ENCODE assay signal across 23 cellular contexts in the genomic region with DNA sequence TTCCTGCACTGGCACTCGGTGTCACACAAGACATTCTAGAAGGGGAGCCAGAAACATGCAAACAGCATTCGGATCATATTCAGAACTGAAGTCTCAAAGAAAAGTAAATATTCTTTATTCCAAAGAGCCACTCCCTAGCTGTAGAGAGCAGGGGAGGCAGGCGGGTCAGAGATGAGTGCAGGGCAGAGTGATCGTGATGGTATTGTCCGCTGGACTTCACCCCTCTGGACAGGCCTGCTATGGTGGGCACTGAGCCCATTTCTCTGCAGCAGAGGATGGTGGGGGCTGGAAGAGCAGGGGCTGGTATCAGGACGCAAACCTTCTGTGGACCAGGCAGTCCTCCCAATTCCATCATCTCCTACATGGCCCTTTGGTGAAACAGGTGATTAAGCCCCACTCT. TPM values are rescaled to one million over a fixed set of nuclear protein-coding genes. Genes with fewer than 3 reads are reported as not detected.
DNase-seq lines count a peak whose midpoint lies in the region; ATAC-seq and TF ChIP-seq lines count a peak whose summit lies in the region.
"Had no signal": no experiment of that assay in that cellular context is flagged by ENCODE, and none has a peak within 500 bp of the region (broad histone marks: within the 10 kb centered on the region; RNA-seq: fewer than 3 reads in every experiment).

No MANE protein-coding gene starts in this region.

- no peaks in the 10 kb centered on the region for H3K9me2 ChIP-seq in PC-3 (replicated peaks; ENCODE audit: low read length)

- 65 to 70% methylated on average over 5 to 6 of the region's 6 CpGs for WGBS in upper lobe of left lung, 2 donors
- 67 to 74% methylated on average over 6 of the region's 6 CpGs for WGBS in tibial nerve, 2 donors

- H3K9me3 ChIP-seq in neural progenitor cell (ENCODE audit: low read depth) = no peaks in the 10 kb centered on the region
- no peaks in the 10 kb centered on the region for H3K9me3 ChIP-seq in upper lobe of left lung
- H3K9me3 ChIP-seq in tibial nerve = no peaks in the 10 kb centered on the region
- no peaks in the 10 kb centered on the region for H3K9me3 ChIP-seq in PC-3 (ENCODE audit: low read length)
- H3K9me3 ChIP-seq: A549, BE2C, SJSA1 had no signal

- H3K9ac ChIP-seq in neural progenitor cell = no peak overlapping the region
- H3K9ac ChIP-seq in PC-3 (ENCODE audit: low read length) = no peak overlapping the region

- BruUV-seq in PC-3 (replicated peaks; lab: Mats Ljungman, UMichigan) = no TSS peak

- peaks cover 16% of the 10 kb centered on the region for H3K4me1 ChIP-seq in neural progenitor cell
- H3K4me1 ChIP-seq in upper lobe of left lung = peaks cover 37 to 71% (median 48%) of the 10 kb centered on the region in 4 donors
- peaks cover 0 to 42% (median 19%) of the 10 kb centered on the region in 4 donors for H3K4me1 ChIP-seq in tibial nerve
- peaks cover 48% of the 10 kb centered on the region for H3K4me1 ChIP-seq in PC-3 (ENCODE audit: insufficient read depth, low read length)
- H3K4me1 ChIP-seq: SJSA1 had no signal

- peaks cover 3% of the 10 kb centered on the region for H3F3A ChIP-seq in neural progenitor cell (ENCODE audit: low read depth)
- peaks cover 4% of the 10 kb centered on the region for H3F3A ChIP-seq in PC-3 (ENCODE audit: low read length, unreplicated experiment)

- no peak for ATAC-seq in activated T-helper 17 cell treated with anti-CD3 and anti-CD28 coated beads, Interleukin-2, amount 50 U/mL, for 72 hours (replicated peaks)
- peak; percentile 57 for ATAC-seq in left lobe of liver
- ATAC-seq in upper lobe of left lung (ENCODE audit: low FRiP score in 2 of 2) = no peak
- ATAC-seq in PC-3 = no peak
- ATAC-seq: A549, Right ventricle myocardium inferior had no signal

- no peaks in the 10 kb centered on the region for H3K9me3 Mint-ChIP-seq in activated T-helper 17 cell treated with anti-CD3 and anti-CD28 coated beads, Interleukin-2, amount 50 U/mL, for 72 hours
- H3K9me3 Mint-ChIP-seq in neural progenitor cell = no peaks in the 10 kb centered on the region
- H3K9me3 Mint-ChIP-seq: CD4-positive, alpha-beta T cell; H9; IgD-negative memory B cell had no signal

- H2AFZ ChIP-seq in neural progenitor cell (replicated peaks) = no peak overlapping the region
- H2AFZ ChIP-seq in PC-3 (ENCODE audit: low read length) = no peak overlapping the region

- H3K4me1 Mint-ChIP-seq in activated T-helper 17 cell treated with anti-CD3 and anti-CD28 coated beads, Interleukin-2, amount 50 U/mL, for 72 hours = peaks cover 9% of the 10 kb centered on the region
- peaks cover 65% of the 10 kb centered on the region for H3K4me1 Mint-ChIP-seq in neural progenitor cell

- TF ChIP-seq POLR2A in upper lobe of left lung (IDR thresholded peaks at IDR 0.05) (no peak), tibial nerve (IDR thresholded peaks at IDR 0.05) (no peak)

- CTCF ChIA-PET in PC-3 (lab: Charles Lee) = no interaction called here

- H3K27ac ChIP-seq in neural progenitor cell (no peak overlapping the region), upper lobe of left lung (peak overlapping the region in 3 of 4 donors; percentile 6 to 46 (median 14)), tibial nerve (no peak overlapping the region), PC-3 (ENCODE audit: low read length) (no peak overlapping the region)
- H3K27ac ChIP-seq: SJSA1 had no signal

- H3K27me3 ChIP-seq in neural progenitor cell = no peaks in the 10 kb centered on the region
- no peaks in the 10 kb centered on the region for H3K27me3 ChIP-seq in upper lobe of left lung
- H3K27me3 ChIP-seq in tibial nerve = no peaks in the 10 kb centered on the region
- no peaks in the 10 kb centered on the region for H3K27me3 ChIP-seq in PC-3 (ENCODE audit: low read length)
- H3K27me3 ChIP-seq: BE2C, SJSA1 had no signal

- H3K36me3 Mint-ChIP-seq in activated T-helper 17 cell treated with anti-CD3 and anti-CD28 coated beads, Interleukin-2, amount 50 U/mL, for 72 hours (ENCODE audit: low read depth) = no peaks in the 10 kb centered on the region
- no peaks in the 10 kb centered on the region for H3K36me3 Mint-ChIP-seq in neural progenitor cell
- H3K36me3 Mint-ChIP-seq: IgD-negative memory B cell had no signal

- H3K27ac Mint-ChIP-seq in activated T-helper 17 cell treated with anti-CD3 and anti-CD28 coated beads, Interleukin-2, amount 50 U/mL, for 72 hours = peak overlapping the region; percentile 63
- peak overlapping the region; percentile 20 for H3K27ac Mint-ChIP-seq in neural progenitor cell
- H3K27ac Mint-ChIP-seq: CD4-positive, alpha-beta T cell; H9 had no signal

- H3K4me2 ChIP-seq in neural progenitor cell (no peak overlapping the region), PC-3 (ENCODE audit: low read length) (no peak overlapping the region)
- H3K4me2 ChIP-seq: A549 had no signal

- no peak overlapping the region for H3K4me3 Mint-ChIP-seq in activated T-helper 17 cell treated with anti-CD3 and anti-CD28 coated beads, Interleukin-2, amount 50 U/mL, for 72 hours
- peak overlapping the region; percentile 14 for H3K4me3 Mint-ChIP-seq in neural progenitor cell
- H3K4me3 Mint-ChIP-seq: CD4-positive, alpha-beta T cell; H9 had no signal

- H3K27me3 Mint-ChIP-seq in activated T-helper 17 cell treated with anti-CD3 and anti-CD28 coated beads, Interleukin-2, amount 50 U/mL, for 72 hours = no peaks in the 10 kb centered on the region
- peaks cover 19% of the 10 kb centered on the region for H3K27me3 Mint-ChIP-seq in neural progenitor cell (ENCODE audit: insufficient read depth, low read depth)
- H3K27me3 Mint-ChIP-seq: CD4-positive, alpha-beta T cell had no signal

- intact Hi-C loops in PC-3 (cut with micrococcal nuclease) = loop anchor here (5.0 kb wide), 1 partner anchor 41 kb away; no protein-coding TSS in a partner anchor

- TF ChIP-seq CTCF in neural progenitor cell (IDR thresholded peaks at IDR 0.05) (no peak), upper lobe of left lung (IDR thresholded peaks at IDR 0.05) (no peak), tibial nerve (IDR thresholded peaks at IDR 0.05) (no peak), PC-3 (conservative IDR thresholded peaks at IDR 0.05; ENCODE audit: low read depth, low read length) (no peak)

- H3K79me2 ChIP-seq in neural progenitor cell (ENCODE audit: low read depth) = no peaks in the 10 kb centered on the region
- no peaks in the 10 kb centered on the region for H3K79me2 ChIP-seq in PC-3 (ENCODE audit: low read length)

- no peak overlapping the region for H3K4me3 ChIP-seq in neural progenitor cell
- no peak overlapping the region for H3K4me3 ChIP-seq in upper lobe of left lung
- H3K4me3 ChIP-seq in tibial nerve = no peak overlapping the region
- no peak overlapping the region for H3K4me3 ChIP-seq in PC-3 (ENCODE audit: low read length)
- H3K4me3 ChIP-seq: A549, SJSA1 had no signal

- DNase-seq in left lobe of liver (ENCODE audit: low spot score) = no peak
- DNase-seq in neural progenitor cell (ENCODE audit: low spot score) = no peak
- DNase-seq in upper lobe of left lung = peak in 1 of 2 donors; percentile 37
- DNase-seq in AG20443 (ENCODE audit: low spot score) = no peak
- DNase-seq in tibial nerve (ENCODE audit: low spot score in 2 of 2) = no peak
- no peak for DNase-seq in PC-3
- DNase-seq: BE2C; CD4-positive, alpha-beta T cell; COR-L47; DMS 273 treated with DMSO at 0.1 percent for 48 hours; DMS79 treated with DMSO at 0.1 percent for 48 hours; H9; MV-4-11; NCI-H1694; NCI-H2081; NCI-H2171 treated with DMSO at 0.1 percent for 48 hours; NCI-H524 treated with DMSO at 0.1 percent for 48 hours; NCI-H82 had no signal

- no peaks in the 10 kb centered on the region for H3K36me3 ChIP-seq in neural progenitor cell
- no peaks in the 10 kb centered on the region for H3K36me3 ChIP-seq in upper lobe of left lung
- H3K36me3 ChIP-seq in tibial nerve = no peaks in the 10 kb centered on the region
- H3K36me3 ChIP-seq in PC-3 (ENCODE audit: low read depth, low read length) = no peaks in the 10 kb centered on the region
- H3K36me3 ChIP-seq: BE2C, SJSA1 had no signal

- POLR2A ChIA-PET in PC-3 (lab: Charles Lee; ENCODE audit: unreplicated experiment) = no interaction called here

- TF ChIP-seq EP300 in upper lobe of left lung (IDR thresholded peaks at IDR 0.05) (no peak), tibial nerve (IDR thresholded peaks at IDR 0.05) (no peak)

- H4K20me1 ChIP-seq in neural progenitor cell (ENCODE audit: low read depth) (no peaks in the 10 kb centered on the region), PC-3 (ENCODE audit: low read length) (no peaks in the 10 kb centered on the region)

RNA-seq across cellular contexts. Expression of gene IRF2BPL, which starts 25.6 kb away (rescaled TPM):
- 10 to 100 TPM; 14.2 to 25.5 TPM for total RNA-seq in activated T-helper 17 cell treated with anti-CD3 and anti-CD28 coated beads, Interleukin-2, amount 50 U/mL, for 72 hours
- total RNA-seq in left lobe of liver (18.1 TPM), neural progenitor cell (ENCODE audit: low replicate concordance) (4.8 and 14.9 TPM in 2 replicates), upper lobe of left lung (100 to 1,000 TPM in 1 of 6 donors, 10 to 100 TPM in 5; 44.0 to 111 (median 49.6) TPM), tibial nerve (10 to 100 TPM; 52.4 to 69.2 (median 60.7) TPM), PC-3 (2014; rRNA removed) (113 and 146 TPM in 2 replicates)

Comparison
In these comparisons a context has a peak if more than half of its experiments do, and no peak if none do; other contexts are left out.
1. H3K27ac ChIP-seq: peak in upper lobe of left lung (3 of 4); none in neural progenitor cell (single experiment), tibial nerve (0 of 4) and PC-3 (single experiment).